Comparison of ENCODE assay signal across 10 cellular contexts in the genomic region with DNA sequence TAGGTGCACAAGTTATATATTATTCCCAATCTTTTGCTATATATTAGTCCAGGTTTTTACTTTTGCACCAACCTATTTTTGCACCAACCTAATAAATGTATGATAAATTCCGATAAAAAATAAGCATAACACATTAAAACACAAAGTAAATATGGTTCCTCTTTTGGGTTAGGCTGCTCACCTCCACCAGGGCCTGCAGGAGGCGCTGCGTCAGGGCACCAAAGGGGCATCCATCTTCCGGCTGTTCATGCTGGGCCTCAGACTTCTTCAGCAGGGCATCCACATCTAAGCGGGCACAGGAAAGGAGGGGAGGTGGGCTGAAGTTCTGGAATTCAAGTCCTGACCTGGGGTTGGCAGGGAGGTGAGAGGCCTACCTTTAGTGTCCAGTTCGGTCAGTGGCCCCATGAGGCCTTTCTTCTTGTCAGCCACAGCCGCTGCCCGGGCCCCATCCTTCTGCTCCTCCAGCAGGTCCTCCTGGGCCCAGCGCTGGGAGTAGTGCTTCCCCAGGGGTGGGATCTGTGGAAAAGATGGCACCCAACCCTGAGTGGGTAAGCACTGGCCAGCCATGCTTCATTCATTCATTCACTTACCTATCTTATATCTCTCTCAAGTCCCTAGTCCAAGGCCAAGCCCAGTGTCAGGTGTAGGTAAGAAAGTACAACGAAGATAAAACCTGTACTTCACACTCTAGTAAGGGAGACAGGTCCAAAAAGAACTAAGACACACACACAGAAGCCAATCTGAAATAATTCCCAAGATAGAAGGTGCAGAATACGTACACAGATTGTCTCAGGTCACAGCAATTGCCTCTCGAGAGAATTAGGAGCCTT. TPM values are rescaled to one million over a fixed set of nuclear protein-coding genes. Genes with fewer than 3 reads are reported as not detected.
DNase-seq lines count a peak whose midpoint lies in the region; ATAC-seq, FAIRE-seq and TF ChIP-seq lines count a peak whose summit lies in the region.
"Had no signal": no experiment of that assay in that cellular context is flagged by ENCODE, and none has a peak within 500 bp of the region (broad histone marks: within the 10 kb centered on the region; RNA-seq: fewer than 3 reads in every experiment).

No MANE protein-coding gene starts in this region.

- no peak overlapping the region for H3K4me3 Mint-ChIP-seq in stimulated activated naive B cell treated with anti-CD40 and anti-IgM and Interleukin-4, amounts not matched to agents 10 μg/mL and 1 μg/mL and 100 μg/mL, for 72 hours

- no peak overlapping the region for H3K14ac ChIP-seq in H1 (ENCODE audit: insufficient read length)

- intact Hi-C loops in Right ventricle myocardium superior (cut with DNase I) = no loop called here
- intact Hi-C loops in left cardiac atrium (cut with DNase I) = no loop called here
- intact Hi-C loops in PC-9 (cut with micrococcal nuclease; ENCODE audit: unreplicated experiment) = no loop called here

- H3K4me2 ChIP-seq in PC-9 = no peak overlapping the region
- no peak overlapping the region for H3K4me2 ChIP-seq in H1 (ENCODE audit: insufficient read depth in 1 of 2, low read depth in 2 of 2, low read length in 2 of 2)

- no peak overlapping the region for H4K91ac ChIP-seq in H1 (replicated peaks; ENCODE audit: insufficient read length, low read length)

- H2BK15ac ChIP-seq in H1 (ENCODE audit: low read length) = no peak overlapping the region

- no peak overlapping the region for H2BK20ac ChIP-seq in H1 (ENCODE audit: low read length)

- H3K9me3 ChIP-seq in PC-9 (ENCODE audit: insufficient read depth, low read depth) = no peaks in the 10 kb centered on the region
- H3K9me3 ChIP-seq in H1 (ENCODE audit: insufficient read depth in 2 of 2, low read depth in 1 of 2, low read length in 1 of 2) = no peaks in the 10 kb centered on the region

- no peak overlapping the region for H3K23ac ChIP-seq in H1 (ENCODE audit: insufficient read length)

- peaks cover 30 to 60% of the 10 kb centered on the region in 2 donors for H3K4me1 Mint-ChIP-seq in stimulated activated naive B cell treated with anti-CD40 and anti-IgM and Interleukin-4, amounts not matched to agents 10 μg/mL and 1 μg/mL and 100 μg/mL, for 72 hours

- peaks cover 5% of the 10 kb centered on the region for H3K79me1 ChIP-seq in H1 (ENCODE audit: low read depth, low read length)

- no TSS peak for BruUV-seq in PC-9 (replicated peaks; lab: Mats Ljungman, UMichigan)

- no peak for TF ChIP-seq EP300 in H1 (IDR thresholded peaks at IDR 0.05; ENCODE audit: borderline replicate concordance in 1 of 2, low read depth in 2 of 2, low read length in 2 of 2)

- H3K27me3 ChIP-seq in PC-9 (ENCODE audit: insufficient read depth, low read depth) = no peaks in the 10 kb centered on the region
- H3K27me3 ChIP-seq in H1 (replicated peaks in 1 of 4; ENCODE audit: control insufficient read depth in 3 of 4, extremely low read depth in 1 of 4, insufficient read depth in 3 of 4, low read length in 3 of 4) = no peaks in the 10 kb centered on the region

- 0 out of 2 replicates have a peak, but pooled peaks cover 3% of the 10 kb centered on the region for H3K23me2 ChIP-seq in H1 (ENCODE audit: low read depth, low read length)

- H3K27ac Mint-ChIP-seq in stimulated activated naive B cell treated with anti-CD40 and anti-IgM and Interleukin-4, amounts not matched to agents 10 μg/mL and 1 μg/mL and 100 μg/mL, for 72 hours = peak overlapping the region; percentile 37

- H2AK5ac ChIP-seq in H1 (ENCODE audit: low read depth, low read length) = no peak overlapping the region

- TF ChIP-seq CTCF in PC-9 (conservative IDR thresholded peaks at IDR 0.05) = peak; percentile 68
- peak; percentile 60 to 82 (median 71) for TF ChIP-seq CTCF in H1 (IDR thresholded peaks at IDR 0.05; ENCODE audit: control extremely low read depth in 1 of 3, insufficient read depth in 1 of 3, low read depth in 1 of 3, low read length in 3 of 3)

- DNase-seq in Right ventricle myocardium superior = peak; percentile 38
- no peak for DNase-seq in left cardiac atrium
- DNase-seq in PC-9 = no peak
- peak in 1 of 2 experiments; percentile 55 for DNase-seq in H1 (ENCODE audit: low read depth in 1 of 2, low spot score in 2 of 2)
- no peak for DNase-seq in stimulated activated naive B cell treated with anti-CD40 and anti-IgM and Interleukin-4, amounts not matched to agents 10 μg/mL and 1 μg/mL and 100 μg/mL, for 72 hours
- no peak for DNase-seq in activated effector memory CD4-positive, alpha-beta T cell treated with Interleukin-2 at 50 U/mL for 16 hours
- no peak for DNase-seq in frontal cortex (ENCODE audit: low spot score in 2 of 2)
- DNase-seq in NK-92 treated with Interleukin-12 subunit alpha and Interleukin-12 subunit beta, amount 100 ng/mL, for 24 hours (lab: John Stamatoyannopoulos, UW) = no peak
- DNase-seq: DMS79 treated with DMSO at 0.1 percent for 48 hours had no signal

- H3K56ac ChIP-seq in H1 (replicated peaks; ENCODE audit: insufficient read length, low read depth, low read length) = no peak overlapping the region

- FAIRE-seq in H1 (lab: Jason Lieb, UNC) = no peak
- no peak for FAIRE-seq in frontal cortex (lab: Jason Lieb, UNC)
- FAIRE-seq: islet of Langerhans had no signal

- H3K4me1 ChIP-seq in PC-9 (replicated peaks; ENCODE audit: insufficient read depth) (peaks cover 8% of the 10 kb centered on the region), H1 (replicated peaks in 1 of 4; ENCODE audit: control insufficient read depth in 3 of 4, insufficient read depth in 4 of 4, low read length in 3 of 4) (peaks cover 0 to 6% (median 0%) of the 10 kb centered on the region in 4 experiments; a peak in 2 of 7 replicates)

- H4K20me1 ChIP-seq in PC-9 (ENCODE audit: insufficient read depth) = no peaks in the 10 kb centered on the region
- H4K20me1 ChIP-seq in H1 (replicated peaks in 1 of 2; ENCODE audit: control insufficient read depth in 1 of 2, insufficient read depth in 2 of 2, low read length in 2 of 2) = peaks cover 0 to 1% of the 10 kb centered on the region in 2 experiments

- no peak overlapping the region for H4K5ac ChIP-seq in H1 (ENCODE audit: insufficient read length, low read depth, low read length)

- H4K8ac ChIP-seq in H1 (ENCODE audit: extremely low read depth, insufficient read depth, low read length) = no peak overlapping the region

- H2BK5ac ChIP-seq in H1 (ENCODE audit: low read depth, low read length) = no peak overlapping the region

- no peak overlapping the region for H3K4ac ChIP-seq in H1 (replicated peaks; ENCODE audit: insufficient read length, low read depth, low read length)

- no peaks in the 10 kb centered on the region for H3K27me3 Mint-ChIP-seq in stimulated activated naive B cell treated with anti-CD40 and anti-IgM and Interleukin-4, amounts not matched to agents 10 μg/mL and 1 μg/mL and 100 μg/mL, for 72 hours

- H2AFZ ChIP-seq in PC-9 = no peak overlapping the region
- H2AFZ ChIP-seq in H1 (ENCODE audit: low read length) = no peak overlapping the region

- no peaks in the 10 kb centered on the region for H3K9me3 Mint-ChIP-seq in stimulated activated naive B cell treated with anti-CD40 and anti-IgM and Interleukin-4, amounts not matched to agents 10 μg/mL and 1 μg/mL and 100 μg/mL, for 72 hours

- POLR2A ChIA-PET in PC-9 (lab: Charles Lee; ENCODE audit: unreplicated experiment) = interaction anchor here (0.7 kb wide), 1 partner anchor 33 kb away, joined by 5 read pairs; no protein-coding TSS in a partner anchor
- POLR2A ChIA-PET in H1 (lab: Charles Lee; ENCODE audit: partially characterized antibody) = interaction anchor here (1.3 to 2.3 kb wide), 2 partner anchors 11 to 28 kb away, joined by 3 to 10 read pairs; no protein-coding TSS in a partner anchor

- H3K9ac ChIP-seq in H1 (replicated peaks in 1 of 4; ENCODE audit: extremely low read depth in 1 of 4, low read depth in 3 of 4, low read length in 3 of 4) = no peak overlapping the region

- no peak overlapping the region for H2BK120ac ChIP-seq in H1 (replicated peaks; ENCODE audit: low read depth, low read length)

- peaks cover 3% of the 10 kb centered on the region; the same call in 1 of the 2 replicates for H3F3A ChIP-seq in PC-9 (ENCODE audit: insufficient read depth, low read depth)

- H2BK12ac ChIP-seq in H1 (ENCODE audit: low read depth, low read length) = no peak overlapping the region

- no peak overlapping the region for H3K18ac ChIP-seq in H1 (ENCODE audit: extremely low read depth, low read length)

- no peaks in the 10 kb centered on the region for H3K9me2 ChIP-seq in PC-9 (ENCODE audit: insufficient read depth)

- H3K4me3 ChIP-seq in PC-9 (no peak overlapping the region), H1 (ENCODE audit: extremely low read depth in 1 of 4, insufficient read depth in 2 of 4, low read depth in 3 of 4, low read length in 4 of 4) (no peak overlapping the region)

- H3K36me3 Mint-ChIP-seq in stimulated activated naive B cell treated with anti-CD40 and anti-IgM and Interleukin-4, amounts not matched to agents 10 μg/mL and 1 μg/mL and 100 μg/mL, for 72 hours = peaks cover 61 to 74% of the 10 kb centered on the region in 2 donors

- ATAC-seq in Right ventricle myocardium superior (ENCODE audit: poor library complexity) (no peak), left cardiac atrium (no peak)
- ATAC-seq in stimulated activated naive B cell treated with anti-CD40 and anti-IgM and Interleukin-4, amounts not matched to agents 10 μg/mL and 1 μg/mL and 100 μg/mL, for 72 hours (replicated peaks) = no peak

- WGBS in H1 (ENCODE audit: extremely low coverage in 1 of 2, insufficient coverage in 1 of 2, insufficient read length in 1 of 2, insufficient replicate concordance in 2 of 2, low coverage in 1 of 2, low lambda C conversion rate in 2 of 2, missing lambda C conversion rate in 1 of 2), 2 experiments = 84% methylated on average over 12 of the region's 12 CpGs; no CpG with 5 or more reads in 1 of the 2 experiments

- TF ChIP-seq RAD21 in H1 (IDR thresholded peaks at IDR 0.05 in 1 of 2, conservative IDR thresholded peaks at IDR 0.05 in 1 of 2; ENCODE audit: low read depth in 2 of 2, low read length in 2 of 2) = peak in 1 of 2 experiments; percentile 31; a peak in 1 of 4 replicates

- CTCF ChIA-PET in PC-9 (lab: Charles Lee) (no interaction called here), H1 (lab: Charles Lee; ENCODE audit: partially characterized antibody) (interaction anchor here (0.9 to 1.8 kb wide), 6 partner anchors 11 to 40 kb away, joined by 3 to 9 read pairs (median 3); no protein-coding TSS in a partner anchor)

- peaks cover 14% of the 10 kb centered on the region for H3K79me2 ChIP-seq in PC-9 (ENCODE audit: low read depth)
- H3K79me2 ChIP-seq in H1 (ENCODE audit: control insufficient read depth in 1 of 2, insufficient read depth in 2 of 2, low read length in 2 of 2) = peaks cover 0 to 5% of the 10 kb centered on the region in 2 experiments; a peak in 2 of 4 replicates

- H3K36me3 ChIP-seq in PC-9 (ENCODE audit: low read depth) (peaks cover 22% of the 10 kb centered on the region), H1 (ENCODE audit: control insufficient read depth in 2 of 4, insufficient read depth in 4 of 4, low read length in 3 of 4) (peaks cover 6 to 60% (median 31%) of the 10 kb centered on the region in 4 experiments)

- H3K27ac ChIP-seq in PC-9 (no peak overlapping the region), H1 (ENCODE audit: low read depth, low read length) (no peak overlapping the region)

- TF ChIP-seq POLR2A in H1 (IDR thresholded peaks at IDR 0.05; ENCODE audit: control extremely low read depth in 1 of 2, low read depth in 2 of 2, low read length in 2 of 2) = 0 out of 3 replicates have a peak, but pooled peaks of 1 of the 2 experiments have one; percentile 44

RNA-seq across cellular contexts. Expression of a gene that starts 5.2 kb away (rescaled TPM):
- 47.7 TPM for total RNA-seq in Right ventricle myocardium superior
- 10 to 100 TPM; 42.0 to 42.7 TPM for total RNA-seq in left cardiac atrium
- total RNA-seq in PC-9 (2021) = 72.4 and 99.1 TPM in 2 replicates
- total RNA-seq in H1 (2021; fragmentation: NEBNext Ultra II Directional; extraction: Animal tissue kit (Norgen Biotek cat#: 25700)) = 50.3 and 55.2 TPM in 2 replicates
- polyA plus RNA-seq in H1 (2011; rRNA removed) = 43.4 and 51.2 TPM in 2 replicates
- 45.7 TPM for polyA plus RNA-seq in H1 (2011; cell fraction: cytosol; rRNA removed)
- polyA plus RNA-seq in H1 (2011; cell fraction: nucleus; rRNA removed) = 57.8 TPM
- 37.4 to 51.1 TPM (median 48.0 TPM) in 4 replicates for polyA plus RNA-seq in H1 (2012, experiment 1 of 2)
- 61.3 TPM for polyA plus RNA-seq in H1 (2012, experiment 2 of 2)
- polyA plus RNA-seq in H1 (2013, experiment 1 of 2) = 38.5 TPM
- 39.6 TPM for polyA plus RNA-seq in H1 (2013, experiment 2 of 2)
- 19.6 and 23.4 TPM in 2 replicates for polyA minus RNA-seq in H1 (2011; rRNA and poly(A)+ RNA removed)
- polyA minus RNA-seq in H1 (2011; cell fraction: cytosol; rRNA and poly(A)+ RNA removed) = 26.8 TPM
- 22.5 TPM for polyA minus RNA-seq in H1 (2011; cell fraction: nucleus; rRNA and poly(A)+ RNA removed)
- 33.0 TPM for total RNA-seq in frontal cortex

RNA-seq across cellular contexts. Expression of a gene that starts 5.8 kb away (rescaled TPM):
- total RNA-seq in Right ventricle myocardium superior (62.0 TPM), left cardiac atrium (10 to 100 TPM; 80.8 to 96.2 TPM), PC-9 (2021) (114 and 127 TPM in 2 replicates), frontal cortex (181 TPM)
- 153 and 154 TPM in 2 replicates for total RNA-seq in H1 (2021; fragmentation: NEBNext Ultra II Directional; extraction: Animal tissue kit (Norgen Biotek cat#: 25700))
- 108 and 138 TPM in 2 replicates for polyA plus RNA-seq in H1 (2011; rRNA removed)
- polyA plus RNA-seq in H1 (2011; cell fraction: cytosol; rRNA removed) = 123 TPM
- polyA plus RNA-seq in H1 (2011; cell fraction: nucleus; rRNA removed) = 57.4 TPM
- 147 to 182 TPM (median 160 TPM) in 4 replicates for polyA plus RNA-seq in H1 (2012, experiment 1 of 2)
- polyA plus RNA-seq in H1 (2012, experiment 2 of 2) = 285 TPM
- polyA plus RNA-seq in H1 (2013, experiment 1 of 2) = 80.2 TPM
- polyA plus RNA-seq in H1 (2013, experiment 2 of 2) = 79.8 TPM
- polyA minus RNA-seq in H1 (2011; rRNA and poly(A)+ RNA removed) = 107 and 117 TPM in 2 replicates
- polyA minus RNA-seq in H1 (2011; cell fraction: cytosol; rRNA and poly(A)+ RNA removed) = 126 TPM
- 71.0 TPM for polyA minus RNA-seq in H1 (2011; cell fraction: nucleus; rRNA and poly(A)+ RNA removed)

RNA-seq across cellular contexts. Expression of a gene that starts 17.3 kb away (rescaled TPM):
- total RNA-seq in Right ventricle myocardium superior (12.4 TPM), left cardiac atrium (10 to 100 TPM; 24.2 to 27.4 TPM), PC-9 (2021) (2.0 and 3.1 TPM in 2 replicates), frontal cortex (69.7 TPM)
- 4.8 and 4.9 TPM in 2 replicates for total RNA-seq in H1 (2021; fragmentation: NEBNext Ultra II Directional; extraction: Animal tissue kit (Norgen Biotek cat#: 25700))
- 5.1 and 5.3 TPM in 2 replicates for polyA plus RNA-seq in H1 (2011; rRNA removed)
- 7.3 TPM for polyA plus RNA-seq in H1 (2011; cell fraction: cytosol; rRNA removed)
- 8.2 TPM for polyA plus RNA-seq in H1 (2011; cell fraction: nucleus; rRNA removed)
- polyA plus RNA-seq in H1 (2012, experiment 1 of 2) = 4.7 to 7.7 TPM (median 5.8 TPM) in 4 replicates
- 7.0 TPM for polyA plus RNA-seq in H1 (2012, experiment 2 of 2)
- 4.5 TPM for polyA plus RNA-seq in H1 (2013, experiment 1 of 2)
- polyA plus RNA-seq in H1 (2013, experiment 2 of 2) = 4.5 TPM
- 2.3 and 3.1 TPM in 2 replicates for polyA minus RNA-seq in H1 (2011; rRNA and poly(A)+ RNA removed)
- 2.9 TPM for polyA minus RNA-seq in H1 (2011; cell fraction: cytosol; rRNA and poly(A)+ RNA removed)
- polyA minus RNA-seq in H1 (2011; cell fraction: nucleus; rRNA and poly(A)+ RNA removed) = 5.8 TPM

RNA-seq across cellular contexts. Expression of a gene that starts 23.0 kb away (rescaled TPM):
- 11.1 TPM for total RNA-seq in Right ventricle myocardium superior
- total RNA-seq in left cardiac atrium = 10 to 100 TPM; 15.4 to 20.4 TPM
- total RNA-seq in PC-9 (2021) = 21.7 and 35.8 TPM in 2 replicates
- total RNA-seq in H1 (2021; fragmentation: NEBNext Ultra II Directional; extraction: Animal tissue kit (Norgen Biotek cat#: 25700)) = 4.3 and 5.9 TPM in 2 replicates
- polyA plus RNA-seq in H1 (2011; rRNA removed) = 8.9 and 11.4 TPM in 2 replicates
- 11.5 TPM for polyA plus RNA-seq in H1 (2011; cell fraction: cytosol; rRNA removed)
- 33.1 TPM for polyA plus RNA-seq in H1 (2011; cell fraction: nucleus; rRNA removed)
- polyA plus RNA-seq in H1 (2012, experiment 1 of 2) = 8.7 to 12.5 TPM (median 11.8 TPM) in 4 replicates
- 2.6 TPM for polyA plus RNA-seq in H1 (2012, experiment 2 of 2)
- 2.8 TPM for polyA plus RNA-seq in H1 (2013, experiment 1 of 2)
- 2.1 TPM for polyA plus RNA-seq in H1 (2013, experiment 2 of 2)
- 7.1 and 9.4 TPM in 2 replicates for polyA minus RNA-seq in H1 (2011; rRNA and poly(A)+ RNA removed)
- 3.9 TPM for polyA minus RNA-seq in H1 (2011; cell fraction: cytosol; rRNA and poly(A)+ RNA removed)
- 8.7 TPM for polyA minus RNA-seq in H1 (2011; cell fraction: nucleus; rRNA and poly(A)+ RNA removed)
- total RNA-seq in frontal cortex = 17.1 TPM

RNA-seq across cellular contexts. Expression of a gene that starts 37.3 kb away (rescaled TPM):
- 8.3 TPM for total RNA-seq in Right ventricle myocardium superior
- 10 to 100 TPM; 11.8 to 12.6 TPM for total RNA-seq in left cardiac atrium
- total RNA-seq in PC-9 (2021) = 22.1 and 24.3 TPM in 2 replicates
- total RNA-seq in H1 (2021; fragmentation: NEBNext Ultra II Directional; extraction: Animal tissue kit (Norgen Biotek cat#: 25700)) = 29.6 and 31.2 TPM in 2 replicates
- 46.8 and 58.1 TPM in 2 replicates for polyA plus RNA-seq in H1 (2011; rRNA removed)
- 43.7 TPM for polyA plus RNA-seq in H1 (2011; cell fraction: cytosol; rRNA removed)
- 68.1 TPM for polyA plus RNA-seq in H1 (2011; cell fraction: nucleus; rRNA removed)
- polyA plus RNA-seq in H1 (2012, experiment 1 of 2) = 27.5 to 32.7 TPM (median 30.0 TPM) in 4 replicates
- polyA plus RNA-seq in H1 (2012, experiment 2 of 2) = 32.6 TPM
- 35.1 TPM for polyA plus RNA-seq in H1 (2013, experiment 1 of 2)
- polyA plus RNA-seq in H1 (2013, experiment 2 of 2) = 33.4 TPM
- polyA minus RNA-seq in H1 (2011; rRNA and poly(A)+ RNA removed) = 75.8 and 82.3 TPM in 2 replicates
- polyA minus RNA-seq in H1 (2011; cell fraction: cytosol; rRNA and poly(A)+ RNA removed) = 31.4 TPM
- polyA minus RNA-seq in H1 (2011; cell fraction: nucleus; rRNA and poly(A)+ RNA removed) = 70.6 TPM
- total RNA-seq in frontal cortex = 98.6 TPM
